Comparison of ENCODE assay signal across 1 cellular context in genomic region chr17:29613856-29614255, GRCh38.
TF ChIP-seq lines count a peak whose summit lies in the region.

No MANE protein-coding gene starts in this region.

TF ChIP-seq in HepG2, 621 proteins besides CTCF, POLR2A, EP300 and RAD21:
- TF ChIP-seq CAMTA2 (CRISPR knock-in tag; IDR thresholded peaks at IDR 0.05; ENCODE audit: borderline replicate concordance) (peak; percentile 32; the same call in 1 of the 2 replicates), ZNF281 (CRISPR knock-in tag; IDR thresholded peaks at IDR 0.05; ENCODE audit: borderline replicate concordance) (0 out of 2 replicates have a peak, but pooled peaks have one; percentile 16), ZNF138 (CRISPR knock-in tag; IDR thresholded peaks at IDR 0.05; ENCODE audit: low read depth) (no peak), FOXO4 (CRISPR knock-in tag; conservative IDR thresholded peaks at IDR 0.05) (0 out of 2 replicates have a peak, but pooled peaks have one; percentile 16), RBM39 (IDR thresholded peaks at IDR 0.05; ENCODE audit: low read depth, low read length, poor library complexity, severe bottlenecking) (no peak)
